ENCODE assay signal across 1 cellular context in genomic region chr2:8681786-8682692, GRCh38.
A peak's percentile ranks its signal among the peaks of the same experiment; 100 is the strongest.
TF ChIP-seq lines count a peak whose summit lies in the region.

TSS of gene ID2 (plus strand) at chr2:8682056. CDS start at chr2:8682166, 110 bp downstream.

TF ChIP-seq in HepG2, 621 proteins besides CTCF, POLR2A, EP300 and RAD21 (continued from another document and continues in another):
- TF ChIP-seq ZNF772 (CRISPR knock-in tag; IDR thresholded peaks at IDR 0.05) (peak; percentile 99), SSRP1 (CRISPR knock-in tag; IDR thresholded peaks at IDR 0.05) (peak; percentile 81; the same call in 1 of the 2 replicates), NBN (conservative IDR thresholded peaks at IDR 0.05) (no peak; the same call in 1 of the 2 replicates), NFKB2 (CRISPR knock-in tag; IDR thresholded peaks at IDR 0.05; ENCODE audit: borderline replicate concordance) (peak; percentile 91; the same call in 1 of the 2 replicates), ARID5B (CRISPR knock-in tag; IDR thresholded peaks at IDR 0.05) (peak; percentile 80), IKZF1 (IDR thresholded peaks at IDR 0.05) (no peak), POGK (CRISPR knock-in tag; conservative IDR thresholded peaks at IDR 0.05) (peak; percentile 96), MAZ (IDR thresholded peaks at IDR 0.05; ENCODE audit: borderline replicate concordance, low read depth, low read length) (peak; percentile 49; the same call in 1 of the 2 replicates), MAZ (CRISPR knock-in tag; IDR thresholded peaks at IDR 0.05; ENCODE audit: low read depth) (peak; percentile 96), RORA (CRISPR knock-in tag; IDR thresholded peaks at IDR 0.05) (no peak), SMYD3 (CRISPR knock-in tag; IDR thresholded peaks at IDR 0.05) (0 out of 2 replicates have a peak, but pooled peaks have one; percentile 49), ZNF550 (CRISPR knock-in tag; IDR thresholded peaks at IDR 0.05; ENCODE audit: borderline replicate concordance) (no peak; the same call in 1 of the 2 replicates), ATF5 (CRISPR knock-in tag; IDR thresholded peaks at IDR 0.05; ENCODE audit: low read depth) (no peak), ZNF468 (CRISPR knock-in tag; IDR thresholded peaks at IDR 0.05) (no peak), ZNF777 (CRISPR knock-in tag; IDR thresholded peaks at IDR 0.05) (peak; percentile 19), CREB1 (IDR thresholded peaks at IDR 0.05) (peak; percentile 83), CREB1 (CRISPR knock-in tag; IDR thresholded peaks at IDR 0.05) (peak; percentile 67), IRF1 (CRISPR knock-in tag; IDR thresholded peaks at IDR 0.05; ENCODE audit: low read depth) (no peak), ATRX (CRISPR knock-in tag; IDR thresholded peaks at IDR 0.05; ENCODE audit: borderline replicate concordance) (no peak), ZNF543 (CRISPR knock-in tag; IDR thresholded peaks at IDR 0.05) (peak; percentile 86), ATM (IDR thresholded peaks at IDR 0.05; ENCODE audit: borderline replicate concordance) (no peak), ZNF670 (CRISPR knock-in tag; IDR thresholded peaks at IDR 0.05; ENCODE audit: borderline replicate concordance) (peak; percentile 97), PHF5A (CRISPR knock-in tag; IDR thresholded peaks at IDR 0.05; ENCODE audit: low read depth, unreplicated experiment) (no peak), SP4 (CRISPR knock-in tag; IDR thresholded peaks at IDR 0.05) (peak; percentile 97), SP2 (CRISPR knock-in tag; IDR thresholded peaks at IDR 0.05) (peak; percentile 94), KAT8 (CRISPR knock-in tag; IDR thresholded peaks at IDR 0.05) (peak; percentile 85), POLR2AphosphoS2 (IDR thresholded peaks at IDR 0.05; ENCODE audit: low read depth, low read length) (peak; percentile 99), ATF1 (CRISPR knock-in tag; IDR thresholded peaks at IDR 0.05) (peak; percentile 4; the same call in 1 of the 2 replicates), THAP8 (CRISPR knock-in tag; IDR thresholded peaks at IDR 0.05; ENCODE audit: borderline replicate concordance) (no peak), FLYWCH1 (CRISPR knock-in tag; IDR thresholded peaks at IDR 0.05) (no peak), STAT5B (CRISPR knock-in tag; IDR thresholded peaks at IDR 0.05) (peak; percentile 92), ATF4 (CRISPR knock-in tag; IDR thresholded peaks at IDR 0.05) (peak in 1 of 2 experiments; percentile 76; a peak in 2 of 4 replicates), ZNF740 (CRISPR knock-in tag; IDR thresholded peaks at IDR 0.05) (0 out of 2 replicates have a peak, but pooled peaks have one; percentile 18), BRCA1 (CRISPR knock-in tag; IDR thresholded peaks at IDR 0.05) (peak; percentile 98), PLRG1 (conservative IDR thresholded peaks at IDR 0.05) (no peak), ZNF513 (CRISPR knock-in tag; conservative IDR thresholded peaks at IDR 0.05) (peak; percentile 89; the same call in 1 of the 2 replicates), MTA1 (CRISPR knock-in tag; IDR thresholded peaks at IDR 0.05; ENCODE audit: borderline replicate concordance) (0 out of 2 replicates have a peak, but pooled peaks have one; percentile 39), MIER3 (CRISPR knock-in tag; IDR thresholded peaks at IDR 0.05; ENCODE audit: borderline replicate concordance) (peak; percentile 82; the same call in 1 of the 2 replicates), ZNF672 (CRISPR knock-in tag; IDR thresholded peaks at IDR 0.05) (0 out of 2 replicates have a peak, but pooled peaks have one; percentile 63), STAT6 (CRISPR knock-in tag; IDR thresholded peaks at IDR 0.05; ENCODE audit: borderline replicate concordance) (no peak), ZSCAN31 (CRISPR knock-in tag; IDR thresholded peaks at IDR 0.05; ENCODE audit: low read depth) (peak; percentile 94), PRDM10 (CRISPR knock-in tag; IDR thresholded peaks at IDR 0.05; ENCODE audit: low read depth) (no peak), CREBL2 (CRISPR knock-in tag; IDR thresholded peaks at IDR 0.05; ENCODE audit: borderline replicate concordance) (peak; percentile 87; the same call in 1 of the 2 replicates), ZNF362 (CRISPR knock-in tag; IDR thresholded peaks at IDR 0.05; ENCODE audit: borderline replicate concordance) (peak; percentile 74; the same call in 1 of the 2 replicates), PHF20 (CRISPR knock-in tag; IDR thresholded peaks at IDR 0.05) (peak; percentile 73)
